18 cellular contexts compared by ENCODE assay signal in genomic region chr1:91683598-91683951, GRCh38.
DNase-seq lines count a peak whose midpoint lies in the region; ATAC-seq and TF ChIP-seq lines count a peak whose summit lies in the region.
"Had no signal": no experiment of that assay in that cellular context is flagged by ENCODE, and none has a peak within 500 bp of the region (broad histone marks: within the 10 kb centered on the region; RNA-seq: fewer than 3 reads in every experiment).

No MANE protein-coding gene starts in this region.

- CTCF ChIA-PET in activated CD4-positive, alpha-beta memory T cell treated with anti-CD3 and anti-CD28 coated beads, Interleukin-2, amount 10 ng/mL, durations not matched to agents 7 days and 5 days (lab: Charles Lee): interaction anchor here (1.4 kb wide), 1 partner anchor 171 kb away, joined by 3 read pairs; no protein-coding TSS in a partner anchor

- ATAC-seq in Right ventricle myocardium superior (ENCODE audit: poor library complexity) (peak; percentile 50), right cardiac atrium (peak; percentile 92 to 93), aorta (ENCODE audit: low FRiP score) (peak; percentile 62)
- ATAC-seq: A549; activated CD4-positive, CD25-positive, alpha-beta regulatory T cell treated with anti-CD3 and anti-CD28 coated beads, Interleukin-2, amount 50 U/mL, for 24 hours; T-cell had no signal

- no peaks in the 10 kb centered on the region for H3K27me3 ChIP-seq in right cardiac atrium (ENCODE audit: control insufficient read depth, insufficient read depth)
- no peaks in the 10 kb centered on the region for H3K27me3 ChIP-seq in aorta (ENCODE audit: control insufficient read depth in 1 of 2, insufficient read depth in 2 of 2, low read length in 1 of 2)
- H3K27me3 ChIP-seq: ascending aorta had no signal

- H3K4me1 ChIP-seq in right cardiac atrium (ENCODE audit: control insufficient read depth, insufficient read depth, low read length) (peaks cover 6% of the 10 kb centered on the region), aorta (ENCODE audit: control insufficient read depth in 1 of 2, insufficient read depth in 2 of 2, low read length in 2 of 2) (peaks cover 0 to 3% of the 10 kb centered on the region in 2 donors)
- H3K4me1 ChIP-seq: A549, parathyroid adenoma had no signal

- H3K27ac Mint-ChIP-seq in nephron: peak overlapping the region; percentile 95 to 99 (median 98)
- no peak overlapping the region for H3K27ac Mint-ChIP-seq in activated CD4-positive, alpha-beta memory T cell treated with anti-CD3 and anti-CD28 coated beads, Interleukin-2, amount 10 ng/mL, durations not matched to agents 7 days and 5 days
- H3K27ac Mint-ChIP-seq: dendritic cell treated with granulocyte-macrophage colony-stimulating factor and Interleukin-4, amounts not matched to agents 40 ng/mL and 50 ng/mL, for 4 days had no signal

- no peaks in the 10 kb centered on the region for H3K9me3 Mint-ChIP-seq in nephron
- peaks cover 2% of the 10 kb centered on the region for H3K9me3 Mint-ChIP-seq in activated CD4-positive, alpha-beta memory T cell treated with anti-CD3 and anti-CD28 coated beads, Interleukin-2, amount 10 ng/mL, durations not matched to agents 7 days and 5 days
- H3K9me3 Mint-ChIP-seq: dendritic cell treated with granulocyte-macrophage colony-stimulating factor and Interleukin-4, amounts not matched to agents 40 ng/mL and 50 ng/mL, for 4 days; T-cell had no signal

- DNase-seq in Right ventricle myocardium superior: peak; percentile 61
- DNase-seq in cardiac septum (ENCODE audit: low spot score): no peak
- DNase-seq in right cardiac atrium: peak; percentile 63 to 88 (median 83)
- peak; percentile 54 to 77 for DNase-seq in aorta
- DNase-seq in activated CD4-positive, alpha-beta memory T cell treated with anti-CD3 and anti-CD28 coated beads, Interleukin-2, amount 10 ng/mL, durations not matched to agents 7 days and 5 days: no peak
- no peak for DNase-seq in DMS79 (lab: John Stamatoyannopoulos, UW)
- no peak for DNase-seq in DMS153 (lab: John Stamatoyannopoulos, UW)
- DNase-seq: activated gamma-delta T cell, midbrain, NCI-H2107, NCI-H774, T-cell had no signal

- peaks cover 73% of the 10 kb centered on the region for H3K4me1 Mint-ChIP-seq in nephron
- peaks cover 42% of the 10 kb centered on the region for H3K4me1 Mint-ChIP-seq in activated CD4-positive, alpha-beta memory T cell treated with anti-CD3 and anti-CD28 coated beads, Interleukin-2, amount 10 ng/mL, durations not matched to agents 7 days and 5 days

- TF ChIP-seq CTCF in nephron (IDR thresholded peaks at IDR 0.05; ENCODE audit: unreplicated experiment in 3 of 3): no peak

- no peak overlapping the region for H3K4me3 ChIP-seq in right cardiac atrium (ENCODE audit: low read length)
- H3K4me3 ChIP-seq in aorta (ENCODE audit: low read length in 2 of 2): no peak overlapping the region
- H3K4me3 ChIP-seq: A549, ascending aorta had no signal

- H3K4me3 Mint-ChIP-seq in nephron: no peak overlapping the region
- no peak overlapping the region for H3K4me3 Mint-ChIP-seq in activated CD4-positive, alpha-beta memory T cell treated with anti-CD3 and anti-CD28 coated beads, Interleukin-2, amount 10 ng/mL, durations not matched to agents 7 days and 5 days
- H3K4me3 Mint-ChIP-seq: dendritic cell treated with granulocyte-macrophage colony-stimulating factor and Interleukin-4, amounts not matched to agents 40 ng/mL and 50 ng/mL, for 4 days; T-cell had no signal

- intact Hi-C loops in Right ventricle myocardium superior (cut with DNase I) (no loop called here), cardiac septum (cut with DNase I) (no loop called here), right cardiac atrium (cut with DNase I) (no loop called here), aorta (cut with DNase I) (no loop called here)

- 68% methylated on average over 10 of the region's 10 CpGs for WGBS in right cardiac atrium
- WGBS in aorta, 2 donors: 80 to 90% methylated on average over 10 of the region's 10 CpGs

- POLR2A ChIA-PET in activated CD4-positive, alpha-beta memory T cell treated with anti-CD3 and anti-CD28 coated beads, Interleukin-2, amount 10 ng/mL, durations not matched to agents 7 days and 5 days (lab: Charles Lee): interaction anchor here (2.4 kb wide), 1 partner anchor 121 kb away, joined by 8 read pairs; no protein-coding TSS in a partner anchor

- H3K9me3 ChIP-seq in right cardiac atrium (ENCODE audit: control insufficient read depth, low read length) (no peaks in the 10 kb centered on the region), aorta (ENCODE audit: control insufficient read depth, low read length) (no peaks in the 10 kb centered on the region)
- H3K9me3 ChIP-seq: A549, ascending aorta had no signal

- no peaks in the 10 kb centered on the region for H3K27me3 Mint-ChIP-seq in nephron (ENCODE audit: low read depth)
- no peaks in the 10 kb centered on the region for H3K27me3 Mint-ChIP-seq in activated CD4-positive, alpha-beta memory T cell treated with anti-CD3 and anti-CD28 coated beads, Interleukin-2, amount 10 ng/mL, durations not matched to agents 7 days and 5 days
- H3K27me3 Mint-ChIP-seq: dendritic cell treated with granulocyte-macrophage colony-stimulating factor and Interleukin-4, amounts not matched to agents 40 ng/mL and 50 ng/mL, for 4 days; T-cell had no signal

- H3K36me3 Mint-ChIP-seq in nephron (ENCODE audit: low read depth): peaks cover 38% of the 10 kb centered on the region
- peaks cover 69% of the 10 kb centered on the region for H3K36me3 Mint-ChIP-seq in activated CD4-positive, alpha-beta memory T cell treated with anti-CD3 and anti-CD28 coated beads, Interleukin-2, amount 10 ng/mL, durations not matched to agents 7 days and 5 days (ENCODE audit: low read depth)

- H3K36me3 ChIP-seq in aorta (ENCODE audit: control insufficient read depth in 1 of 2, insufficient read depth in 2 of 2, low read length in 1 of 2): no peaks in the 10 kb centered on the region

- H3K27ac ChIP-seq in right cardiac atrium (ENCODE audit: low read length) (no peak overlapping the region), aorta (ENCODE audit: low read depth in 1 of 2, low read length in 2 of 2) (no peak overlapping the region)
- H3K27ac ChIP-seq: A549, ascending aorta, parathyroid adenoma had no signal

Comparison
In these comparisons a context has a peak if more than half of its experiments do, and no peak if none do; other contexts are left out.
1. DNase-seq: peak in Right ventricle myocardium superior (single experiment), right cardiac atrium (3 of 3) and aorta (2 of 2); none in cardiac septum (single experiment), activated CD4-positive, alpha-beta memory T cell treated with anti-CD3 and anti-CD28 coated beads, Interleukin-2, amount 10 ng/mL, durations not matched to agents 7 days and 5 days (single experiment), DMS79 (single experiment) and DMS153 (single experiment).
2. Peak in every context shown above with its lines, with median percentiles within 50 percentile points of each other: ATAC-seq.